ENCODE assay signal across 8 cellular contexts in the genomic region with DNA sequence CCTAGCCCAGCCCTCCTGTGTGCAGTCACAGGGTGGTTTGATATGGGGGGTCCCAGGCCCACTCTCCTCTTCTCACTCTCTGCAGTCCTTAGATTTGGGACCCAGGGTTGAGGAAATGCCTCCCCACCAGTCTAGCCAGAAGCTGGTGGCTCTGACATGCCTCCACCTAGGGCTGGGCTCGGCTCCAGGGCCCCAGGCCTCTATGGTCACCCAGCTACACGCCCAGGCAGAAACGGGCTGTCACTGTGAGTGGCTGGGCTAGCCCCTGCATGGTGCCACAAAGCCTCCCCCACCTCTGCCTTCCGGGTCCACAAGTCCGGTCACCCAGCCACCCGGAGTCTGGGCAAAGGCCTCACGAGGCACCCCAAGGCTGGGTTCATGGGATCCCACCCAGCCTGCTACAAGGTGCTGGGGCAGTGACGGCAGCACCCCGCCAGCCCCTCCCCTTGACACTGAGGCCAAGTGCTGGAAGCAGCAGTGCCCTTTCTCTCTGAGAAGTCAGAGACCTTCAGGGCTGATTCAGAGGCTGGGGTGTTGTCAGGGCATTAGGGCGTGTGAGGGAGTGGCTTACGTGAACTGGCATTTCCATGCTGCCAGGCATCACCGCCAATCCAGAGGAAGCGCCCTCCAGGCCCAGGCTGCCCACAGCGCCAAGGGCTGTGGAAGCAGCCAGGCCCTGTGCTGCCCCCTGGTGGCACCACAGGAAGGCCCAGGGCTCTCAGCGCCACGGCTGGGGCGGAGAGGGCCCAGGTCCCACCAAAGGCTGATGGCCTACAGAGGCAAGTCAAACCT.
DNase-seq lines count a peak whose midpoint lies in the region; ATAC-seq and TF ChIP-seq lines count a peak whose summit lies in the region.

No MANE protein-coding gene starts in this region.

- TF ChIP-seq CTCF in GM12865 (IDR thresholded peaks at IDR 0.05; ENCODE audit: insufficient read depth, low read depth, low read length, missing control alignments), result peak; percentile 94
- TF ChIP-seq CTCF in LNCAP (IDR thresholded peaks at IDR 0.05), result peak; percentile 99
- TF ChIP-seq CTCF in fibroblast of pulmonary artery (IDR thresholded peaks at IDR 0.05; ENCODE audit: low read length, missing control alignments), result peak; percentile 93
- TF ChIP-seq CTCF in nephron (IDR thresholded peaks at IDR 0.05; ENCODE audit: unreplicated experiment in 3 of 3), result peak; percentile 92 to 97 (median 94)

- peak overlapping the region; percentile 88 to 94 (median 90) for H3K4me3 Mint-ChIP-seq in nephron

- DNase-seq in GM12865 (ENCODE audit: low read depth), result peak; percentile 90
- DNase-seq in activated effector memory CD4-positive, alpha-beta T cell treated with Interleukin-2 at 50 U/mL for 16 hours, result peak; percentile 82
- DNase-seq in fibroblast of pulmonary artery (ENCODE audit: low read depth), result peak; percentile 88
- peak; percentile 80 to 87 (median 85) for DNase-seq in stimulated activated naive CD4-positive, alpha-beta T cell (lab: John Stamatoyannopoulos, UW)

- peak overlapping the region; percentile 69 to 93 (median 90) for H3K27ac Mint-ChIP-seq in nephron

- peak; percentile 53; the same call in 1 of the 2 replicates for TF ChIP-seq POLR2A in Raji (IDR thresholded peaks at IDR 0.05; ENCODE audit: insufficient read depth, low read depth, low read length)

- no peaks in the 10 kb centered on the region for H3K9me3 Mint-ChIP-seq in nephron

- H3K27me3 Mint-ChIP-seq in nephron (ENCODE audit: low read depth), result peaks cover 21% of the 10 kb centered on the region

- H3K4me3 ChIP-seq in GM12865 (ENCODE audit: low read depth, low read length) (peak overlapping the region; percentile 89), fibroblast of pulmonary artery (replicated peaks; ENCODE audit: low read depth, low read length) (peak overlapping the region; percentile 76)

- ATAC-seq in HG02840 (IDR thresholded peaks at IDR 0.05; ENCODE audit: low FRiP score, unreplicated experiment), result no peak

- peaks cover 6% of the 10 kb centered on the region for H3K36me3 Mint-ChIP-seq in nephron (ENCODE audit: low read depth)

- peaks cover 26% of the 10 kb centered on the region for H3K4me1 Mint-ChIP-seq in nephron
